ENCODE assay signal across 8 cellular contexts in genomic region chr16:66881014-66881417, GRCh38. TPM values are rescaled to one million over a fixed set of nuclear protein-coding genes. Genes with fewer than 3 reads are reported as not detected.
DNase-seq lines count a peak whose midpoint lies in the region; ATAC-seq and TF ChIP-seq lines count a peak whose summit lies in the region.

No MANE protein-coding gene starts in this region.

- H3K9me3 ChIP-seq in CD8-positive, alpha-beta T cell (ENCODE audit: low read length): no peaks in the 10 kb centered on the region

- H3K4me1 ChIP-seq in CD8-positive, alpha-beta T cell (ENCODE audit: insufficient read depth, low read length): peaks cover 7% of the 10 kb centered on the region

- peaks cover 11% of the 10 kb centered on the region for H3K36me3 ChIP-seq in CD8-positive, alpha-beta T cell (ENCODE audit: insufficient read depth, low read length)

- H3K4me3 Mint-ChIP-seq in CD8-positive, alpha-beta T cell: peak overlapping the region; percentile 99
- peak overlapping the region; percentile 87 for H3K4me3 Mint-ChIP-seq in activated T-helper 17 cell treated with anti-CD3 and anti-CD28 coated beads, Interleukin-2, amount 50 U/mL, for 72 hours

- no peak for DNase-seq in CD8-positive, alpha-beta T cell
- peak; percentile 42 for DNase-seq in stimulated activated CD8-positive, alpha-beta memory T cell treated with anti-CD3 and anti-CD28 coated beads, Interleukin-4, amount 100 ng/mL, for 48 hours
- DNase-seq in middle frontal gyrus (ENCODE audit: extremely low spot score, low spot score) (no peak), SW480 (ENCODE audit: low spot score) (no peak), DMS153 treated with DMSO at 0.1 percent for 48 hours (lab: John Stamatoyannopoulos, UW; ENCODE audit: unreplicated experiment) (no peak)

- peak; percentile 2 for ATAC-seq in CD8-positive, alpha-beta T cell
- ATAC-seq in HG03159 (IDR thresholded peaks at IDR 0.05; ENCODE audit: unreplicated experiment): peak; percentile 11
- no peak for ATAC-seq in activated T-helper 17 cell treated with anti-CD3 and anti-CD28 coated beads, Interleukin-2, amount 50 U/mL, for 72 hours (replicated peaks)

- peak overlapping the region; percentile 47 for H3K27ac ChIP-seq in CD8-positive, alpha-beta T cell (ENCODE audit: low read depth, low read length)

- POLR2A ChIA-PET in CD8-positive, alpha-beta T cell (lab: Charles Lee): interaction anchor here (0.6 to 4.2 kb wide), 5 partner anchors 9 to 1575 kb away, joined by 3 to 17 read pairs (median 6); partner anchors contain the start of gene NAE1

- CTCF ChIA-PET in CD8-positive, alpha-beta T cell (lab: Charles Lee): interaction anchor here (0.6 to 4.5 kb wide), 7 partner anchors 8 to 1589 kb away, joined by 3 to 39 read pairs (median 3); no protein-coding TSS in a partner anchor

- no peaks in the 10 kb centered on the region for H3K27me3 ChIP-seq in CD8-positive, alpha-beta T cell (ENCODE audit: insufficient read depth, low read length)

- H3K27ac Mint-ChIP-seq in CD8-positive, alpha-beta T cell: peak overlapping the region; percentile 22
- H3K27ac Mint-ChIP-seq in activated T-helper 17 cell treated with anti-CD3 and anti-CD28 coated beads, Interleukin-2, amount 50 U/mL, for 72 hours: no peak overlapping the region

- no peaks in the 10 kb centered on the region for H3K9me3 Mint-ChIP-seq in CD8-positive, alpha-beta T cell
- peaks cover 4% of the 10 kb centered on the region for H3K9me3 Mint-ChIP-seq in activated T-helper 17 cell treated with anti-CD3 and anti-CD28 coated beads, Interleukin-2, amount 50 U/mL, for 72 hours

- no peaks in the 10 kb centered on the region for H3K27me3 Mint-ChIP-seq in CD8-positive, alpha-beta T cell (ENCODE audit: low read depth)
- H3K27me3 Mint-ChIP-seq in activated T-helper 17 cell treated with anti-CD3 and anti-CD28 coated beads, Interleukin-2, amount 50 U/mL, for 72 hours: no peaks in the 10 kb centered on the region

- no peak for TF ChIP-seq CTCF in CD8-positive, alpha-beta T cell (IDR thresholded peaks at IDR 0.05)

- H3K4me1 Mint-ChIP-seq in CD8-positive, alpha-beta T cell (ENCODE audit: low read depth): peaks cover 32% of the 10 kb centered on the region
- H3K4me1 Mint-ChIP-seq in activated T-helper 17 cell treated with anti-CD3 and anti-CD28 coated beads, Interleukin-2, amount 50 U/mL, for 72 hours: peaks cover 33% of the 10 kb centered on the region

- intact Hi-C loops in CD8-positive, alpha-beta T cell (cut with DNase I, micrococcal nuclease): loop anchor here in 1 of 2 experiments (5.0 kb wide), 1 partner anchor 51 kb away; the partner anchor contains the start of gene CIAO2B

- peaks cover 26% of the 10 kb centered on the region for H3K36me3 Mint-ChIP-seq in CD8-positive, alpha-beta T cell
- H3K36me3 Mint-ChIP-seq in activated T-helper 17 cell treated with anti-CD3 and anti-CD28 coated beads, Interleukin-2, amount 50 U/mL, for 72 hours (ENCODE audit: low read depth): peaks cover 63% of the 10 kb centered on the region

- H3K4me3 ChIP-seq in CD8-positive, alpha-beta T cell (ENCODE audit: low read depth, low read length): peak overlapping the region; percentile 81
- peak overlapping the region; percentile 80 for H3K4me3 ChIP-seq in iPS-11a (ENCODE audit: low read depth, low read length)

RNA-seq across cellular contexts. Expression of gene PDP2, which starts 0.7 kb away (rescaled TPM):
- total RNA-seq in CD8-positive, alpha-beta T cell: 1 to 10 TPM; 5.1 to 6.1 TPM
- total RNA-seq in activated T-helper 17 cell treated with anti-CD3 and anti-CD28 coated beads, Interleukin-2, amount 50 U/mL, for 72 hours: 10 to 100 TPM; 33.5 to 76.6 TPM

RNA-seq across cellular contexts. Expression of gene CA7, which starts 36.8 kb away (rescaled TPM):
- not detected for total RNA-seq in CD8-positive, alpha-beta T cell
- total RNA-seq in activated T-helper 17 cell treated with anti-CD3 and anti-CD28 coated beads, Interleukin-2, amount 50 U/mL, for 72 hours: not detected

RNA-seq across cellular contexts. Expression of gene CDH16, which starts 37.7 kb away (rescaled TPM):
- total RNA-seq in CD8-positive, alpha-beta T cell: not detected
- not detected for total RNA-seq in activated T-helper 17 cell treated with anti-CD3 and anti-CD28 coated beads, Interleukin-2, amount 50 U/mL, for 72 hours

RNA-seq across cellular contexts. Expression of gene RRAD, which starts 44.3 kb away (rescaled TPM):
- under 1 TPM; 0.67 to 0.76 TPM for total RNA-seq in CD8-positive, alpha-beta T cell
- total RNA-seq in activated T-helper 17 cell treated with anti-CD3 and anti-CD28 coated beads, Interleukin-2, amount 50 U/mL, for 72 hours: 1 to 10 TPM; 2.1 to 6.5 TPM

RNA-seq across cellular contexts. Expression of gene NAE1, which starts 50.2 kb away (rescaled TPM):
- 10 to 100 TPM; 91.9 to 95.9 TPM for total RNA-seq in CD8-positive, alpha-beta T cell
- 100 to 1,000 TPM in 1 of 2 donors, 10 to 100 TPM in 1; 86.7 to 110 TPM for total RNA-seq in activated T-helper 17 cell treated with anti-CD3 and anti-CD28 coated beads, Interleukin-2, amount 50 U/mL, for 72 hours

Comparison
In these comparisons a context has a peak if more than half of its experiments do, and no peak if none do; other contexts are left out.
1. RNA of gene PDP2, which starts 0.7 kb away (total RNA-seq): 33.5 to 76.6 TPM in activated T-helper 17 cell treated with anti-CD3 and anti-CD28 coated beads, Interleukin-2, amount 50 U/mL, for 72 hours; 5.1 to 6.1 TPM in CD8-positive, alpha-beta T cell; every median in the first group is over 4 times any median in the second.